ENCODE assay signal across 11 cellular contexts in the genomic region with DNA sequence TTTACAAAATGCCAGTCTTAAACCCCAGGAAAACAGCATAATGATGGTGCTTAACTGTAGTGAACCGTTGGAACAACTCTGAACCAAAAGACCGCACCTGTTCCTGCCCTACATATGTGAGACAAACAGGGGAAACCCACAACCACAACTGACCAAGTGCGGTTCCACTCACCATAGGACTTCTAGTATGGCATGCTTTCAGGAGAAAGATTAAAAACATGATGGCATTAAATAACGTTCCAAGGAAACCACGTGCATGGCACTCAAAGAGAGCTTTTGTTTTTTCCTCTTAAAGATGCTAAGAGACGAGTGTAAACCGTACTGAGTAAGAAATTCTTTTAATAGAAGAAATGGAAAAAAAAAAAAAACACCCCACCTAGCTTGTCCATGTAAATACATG.
DNase-seq lines count a peak whose midpoint lies in the region; ATAC-seq and TF ChIP-seq lines count a peak whose summit lies in the region.
"Had no signal": no experiment of that assay in that cellular context is flagged by ENCODE, and none has a peak within 500 bp of the region (broad histone marks: within the 10 kb centered on the region; RNA-seq: fewer than 3 reads in every experiment).

No MANE protein-coding gene starts in this region.

- DNase-seq in GM06990 (ENCODE audit: extremely low read depth, insufficient read length) (peak; percentile 29), astrocyte of the hippocampus (ENCODE audit: low read depth, low spot score) (peak; percentile 7), stomach (no peak), pons (ENCODE audit: low spot score) (no peak), SIG-M5 treated with dmso at 0.1 percent for 504 hours (lab: John Stamatoyannopoulos, UW; ENCODE audit: unreplicated experiment) (no peak), iPS-NIHi11 (ENCODE audit: low spot score) (no peak)
- DNase-seq: aorta, kidney, NCI-H510A treated with DMSO at 0.1 percent for 48 hours had no signal

- peak; percentile 68 for ATAC-seq in GM19467 (IDR thresholded peaks at IDR 0.05; ENCODE audit: unreplicated experiment)
- peak; percentile 87 for ATAC-seq in HG03432 (IDR thresholded peaks at IDR 0.05; ENCODE audit: unreplicated experiment)

- peaks cover 0 to 11% (median 0%) of the 10 kb centered on the region in 4 donors for H3K4me1 ChIP-seq in stomach

- H3K27ac ChIP-seq in stomach: no peak overlapping the region

- no peak for TF ChIP-seq POLR2A in stomach (IDR thresholded peaks at IDR 0.05)

- no peak for TF ChIP-seq EP300 in stomach (IDR thresholded peaks at IDR 0.05)

- no peaks in the 10 kb centered on the region for H3K9me3 ChIP-seq in stomach

- H3K36me3 ChIP-seq in GM06990 (ENCODE audit: control insufficient read depth, insufficient read depth, low read length) (no peaks in the 10 kb centered on the region; the same call in 1 of the 2 replicates), stomach (peaks cover 0 to 16% (median 6%) of the 10 kb centered on the region in 4 donors)

- no peaks in the 10 kb centered on the region for H3K27me3 ChIP-seq in GM06990 (replicated peaks; ENCODE audit: control insufficient read depth, insufficient read depth, low read length)
- H3K27me3 ChIP-seq in stomach: no peaks in the 10 kb centered on the region

- intact Hi-C loops in stomach (cut with DNase I; ENCODE audit: low total_unique reads): no loop called here

- TF ChIP-seq CTCF in GM06990 (IDR thresholded peaks at IDR 0.05; ENCODE audit: insufficient read depth, low read length, poor library complexity, severe bottlenecking) (no peak), stomach (IDR thresholded peaks at IDR 0.05) (no peak)

- H3K4me3 ChIP-seq in GM06990 (replicated peaks; ENCODE audit: low read depth, low read length) (no peak overlapping the region), stomach (no peak overlapping the region)

- 66 to 80% (median 79%) methylated on average over 7 of the region's 7 CpGs for WGBS in stomach, 5 donors

Comparison
In these comparisons a context has a peak if more than half of its experiments do, and no peak if none do; other contexts are left out.
1. DNase-seq: peak in GM06990 (single experiment) and astrocyte of the hippocampus (single experiment); none in stomach (single experiment), pons (single experiment), SIG-M5 treated with dmso at 0.1 percent for 504 hours (single experiment) and iPS-NIHi11 (single experiment).